17 cellular contexts compared by ENCODE assay signal in the genomic region with DNA sequence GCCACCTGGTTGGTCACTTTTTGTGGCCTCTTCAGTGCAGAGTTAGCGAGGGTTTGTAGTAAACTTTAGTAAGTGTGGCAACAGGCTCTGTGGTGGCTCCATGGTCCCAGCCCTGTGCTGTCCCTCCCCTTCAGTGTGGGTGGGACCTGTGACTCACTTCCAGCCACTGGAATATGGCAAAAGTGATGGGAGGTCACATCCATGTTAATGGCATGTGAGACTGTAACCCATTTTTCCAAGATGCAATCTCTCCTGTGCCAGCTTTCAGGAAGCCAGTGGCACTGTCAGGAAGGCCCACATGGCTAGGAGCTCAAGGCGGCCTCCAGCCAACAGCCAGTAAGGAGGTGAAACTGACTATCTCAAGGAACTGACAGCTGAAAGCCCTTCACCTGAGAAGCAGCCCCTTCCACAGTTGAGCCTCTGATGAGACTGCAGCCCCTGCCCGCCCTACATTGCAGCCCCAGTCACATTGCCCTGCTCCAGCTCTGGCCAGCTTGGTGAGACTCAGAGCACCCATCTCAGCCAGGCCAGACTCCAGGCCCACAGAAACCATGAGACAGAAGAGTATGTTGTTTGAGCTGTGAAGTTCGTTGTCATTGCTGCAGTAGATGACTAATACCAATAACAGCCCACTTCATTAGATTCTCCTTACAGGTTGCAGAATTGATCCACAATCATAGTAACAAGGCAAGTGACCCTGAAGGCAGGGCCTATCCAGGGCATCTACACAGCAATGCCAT. TPM values are rescaled to one million over a fixed set of nuclear protein-coding genes. Genes with fewer than 3 reads are reported as not detected.
"Had no signal": no experiment of that assay in that cellular context is flagged by ENCODE, and none has a peak within 500 bp of the region (broad histone marks: within the 10 kb centered on the region; RNA-seq: fewer than 3 reads in every experiment).

No MANE protein-coding gene starts in this region.

- H3K27me3 ChIP-seq: heart left ventricle, sigmoid colon, SJCRH30, testis had no signal

- H3K9me3 ChIP-seq: SJCRH30, testis had no signal

- H3K27ac Mint-ChIP-seq: activated naive CD8-positive, alpha-beta T cell; memory B cell; nephron; stimulated activated naive CD8-positive, alpha-beta T cell treated with anti-CD3 and anti-CD28 coated beads, Interleukin-15, Interleukin-2, amounts not matched to agents 100 ng/mL and 50 ng/mL, for 24 hours had no signal

- H3K27me3 Mint-ChIP-seq: activated naive CD8-positive, alpha-beta T cell; stimulated activated naive CD8-positive, alpha-beta T cell treated with anti-CD3 and anti-CD28 coated beads, Interleukin-15, Interleukin-2, amounts not matched to agents 100 ng/mL and 50 ng/mL, for 24 hours had no signal

- ATAC-seq: heart left ventricle, left lobe of liver had no signal

- DNase-seq: activated CD4-positive, alpha-beta T cell treated with anti-CD3 and anti-CD28 coated beads for 1 hour; activated effector memory CD4-positive, alpha-beta T cell treated with Interleukin-2 at 50 U/mL for 16 hours; anterior cingulate cortex; SJCRH30; stimulated activated CD4-positive, alpha-beta T cell treated with anti-CD3 and anti-CD28 coated beads, Interleukin-12 subunit alpha, Interleukin-12 subunit beta, amount 100 ng/mL, for 4 hours; testis had no signal

- H3K4me3 Mint-ChIP-seq: activated naive CD8-positive, alpha-beta T cell; memory B cell; nephron; stimulated activated naive CD8-positive, alpha-beta T cell treated with anti-CD3 and anti-CD28 coated beads, Interleukin-15, Interleukin-2, amounts not matched to agents 100 ng/mL and 50 ng/mL, for 24 hours had no signal

- H3K36me3 Mint-ChIP-seq: memory B cell had no signal

- H3K4me1 Mint-ChIP-seq: memory B cell, nephron had no signal

- H3K4me1 ChIP-seq: sigmoid colon, SJCRH30 had no signal

- H3K9me3 Mint-ChIP-seq: memory B cell had no signal

- H3K36me3 ChIP-seq: heart left ventricle, sigmoid colon, SJCRH30 had no signal

- H3K4me3 ChIP-seq: heart left ventricle, sigmoid colon, SJCRH30, testis had no signal

RNA-seq across cellular contexts. Expression of gene CST7, which starts 13.1 kb away (rescaled TPM):
- total RNA-seq: fibroblast of lung, frontal cortex, pulmonary artery endothelial cell, SJCRH30, urinary bladder had no signal
- polyA plus RNA-seq: fibroblast of lung had no signal
